Comparison of ENCODE assay signal across 1 cellular context in the genomic region with DNA sequence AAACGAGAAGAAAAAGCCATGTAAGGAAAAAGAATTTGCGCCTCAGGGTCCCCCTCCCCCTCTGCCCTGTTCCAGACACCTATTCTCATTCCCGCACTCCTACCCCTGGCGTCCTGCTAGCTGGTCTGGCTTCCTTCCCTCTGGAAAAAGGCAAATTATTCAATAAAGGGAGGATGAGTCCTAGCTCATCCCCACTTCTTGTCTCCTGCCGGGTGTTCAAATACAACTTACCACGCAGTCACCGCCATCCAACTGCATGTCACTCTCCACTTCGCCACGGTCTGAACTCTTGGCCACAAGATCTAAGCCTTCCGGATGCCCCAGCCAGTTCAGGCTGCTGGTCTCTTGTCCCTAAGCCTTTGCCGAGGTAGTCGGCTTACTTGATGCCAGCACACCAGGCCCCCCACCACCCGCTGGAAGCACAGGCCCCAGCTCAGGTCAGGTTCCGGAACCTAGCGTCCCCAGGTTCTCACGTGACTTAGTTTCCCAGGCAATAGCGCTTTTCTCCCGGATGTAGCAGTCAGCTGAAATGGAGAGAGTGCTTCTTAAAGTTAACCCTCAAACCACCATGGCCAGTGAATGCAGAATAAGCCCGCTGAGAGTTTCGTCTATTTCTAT.
A peak's percentile ranks its signal among the peaks of the same experiment; 100 is the strongest.
TF ChIP-seq lines count a peak whose summit lies in the region.

No MANE protein-coding gene starts in this region.

TF ChIP-seq in HepG2, 621 proteins besides CTCF, POLR2A, EP300 and RAD21 (continued from another document and continues in another):
- TF ChIP-seq REST (IDR thresholded peaks at IDR 0.05; ENCODE audit: borderline replicate concordance in 1 of 2, low read depth in 1 of 2, low read length in 2 of 2) (no peak), ZBTB7A (CRISPR knock-in tag; IDR thresholded peaks at IDR 0.05) (no peak), ZNF660 (CRISPR knock-in tag; IDR thresholded peaks at IDR 0.05; ENCODE audit: borderline replicate concordance, low read depth) (no peak), SATB2 (CRISPR knock-in tag; IDR thresholded peaks at IDR 0.05) (no peak), ZFP91 (CRISPR knock-in tag; IDR thresholded peaks at IDR 0.05; ENCODE audit: borderline replicate concordance) (peak; percentile 75), TFDP1 (CRISPR knock-in tag; IDR thresholded peaks at IDR 0.05; ENCODE audit: borderline replicate concordance) (no peak), SPEN (CRISPR knock-in tag; IDR thresholded peaks at IDR 0.05; ENCODE audit: low read depth) (peak; percentile 59), TBX2 (CRISPR knock-in tag; IDR thresholded peaks at IDR 0.05; ENCODE audit: borderline replicate concordance) (0 out of 2 replicates have a peak, but pooled peaks have one; percentile 24), YEATS2 (CRISPR knock-in tag; IDR thresholded peaks at IDR 0.05; ENCODE audit: borderline replicate concordance) (peak; percentile 57; the same call in 1 of the 2 replicates), PATZ1 (CRISPR knock-in tag; IDR thresholded peaks at IDR 0.05) (peak; percentile 74), SRF (IDR thresholded peaks at IDR 0.05; ENCODE audit: low read depth, low read length) (no peak), NFE2L1 (CRISPR knock-in tag; IDR thresholded peaks at IDR 0.05; ENCODE audit: borderline replicate concordance) (no peak), NR2F6 (IDR thresholded peaks at IDR 0.05) (no peak), NR2F6 (CRISPR knock-in tag; IDR thresholded peaks at IDR 0.05) (no peak), ETV6 (CRISPR knock-in tag; conservative IDR thresholded peaks at IDR 0.05) (no peak), MAZ (IDR thresholded peaks at IDR 0.05; ENCODE audit: borderline replicate concordance, low read depth, low read length) (0 out of 2 replicates have a peak, but pooled peaks have one; percentile 20), MAZ (CRISPR knock-in tag; IDR thresholded peaks at IDR 0.05; ENCODE audit: low read depth) (peak; percentile 43; the same call in 1 of the 2 replicates), IRF2 (CRISPR knock-in tag; IDR thresholded peaks at IDR 0.05) (no peak; the same call in 1 of the 2 replicates), ZNF674 (CRISPR knock-in tag; IDR thresholded peaks at IDR 0.05; ENCODE audit: low read depth) (no peak), TCF7L2 (IDR thresholded peaks at IDR 0.05; ENCODE audit: low read depth, low read length) (no peak), MAF1 (CRISPR knock-in tag; IDR thresholded peaks at IDR 0.05; ENCODE audit: borderline replicate concordance) (no peak), DPF2 (CRISPR knock-in tag; IDR thresholded peaks at IDR 0.05; ENCODE audit: borderline replicate concordance, low read depth) (no peak)
- TF ChIP-seq, protein P1, sequence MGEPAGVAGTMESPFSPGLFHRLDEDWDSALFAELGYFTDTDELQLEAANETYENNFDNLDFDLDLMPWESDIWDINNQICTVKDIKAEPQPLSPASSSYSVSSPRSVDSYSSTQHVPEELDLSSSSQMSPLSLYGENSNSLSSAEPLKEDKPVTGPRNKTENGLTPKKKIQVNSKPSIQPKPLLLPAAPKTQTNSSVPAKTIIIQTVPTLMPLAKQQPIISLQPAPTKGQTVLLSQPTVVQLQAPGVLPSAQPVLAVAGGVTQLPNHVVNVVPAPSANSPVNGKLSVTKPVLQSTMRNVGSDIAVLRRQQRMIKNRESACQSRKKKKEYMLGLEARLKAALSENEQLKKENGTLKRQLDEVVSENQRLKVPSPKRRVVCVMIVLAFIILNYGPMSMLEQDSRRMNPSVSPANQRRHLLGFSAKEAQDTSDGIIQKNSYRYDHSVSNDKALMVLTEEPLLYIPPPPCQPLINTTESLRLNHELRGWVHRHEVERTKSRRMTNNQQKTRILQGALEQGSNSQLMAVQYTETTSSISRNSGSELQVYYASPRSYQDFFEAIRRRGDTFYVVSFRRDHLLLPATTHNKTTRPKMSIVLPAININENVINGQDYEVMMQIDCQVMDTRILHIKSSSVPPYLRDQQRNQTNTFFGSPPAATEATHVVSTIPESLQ (CRISPR knock-in tag; conservative IDR thresholded peaks at IDR 0.05): no peak
- TF ChIP-seq, protein P2, sequence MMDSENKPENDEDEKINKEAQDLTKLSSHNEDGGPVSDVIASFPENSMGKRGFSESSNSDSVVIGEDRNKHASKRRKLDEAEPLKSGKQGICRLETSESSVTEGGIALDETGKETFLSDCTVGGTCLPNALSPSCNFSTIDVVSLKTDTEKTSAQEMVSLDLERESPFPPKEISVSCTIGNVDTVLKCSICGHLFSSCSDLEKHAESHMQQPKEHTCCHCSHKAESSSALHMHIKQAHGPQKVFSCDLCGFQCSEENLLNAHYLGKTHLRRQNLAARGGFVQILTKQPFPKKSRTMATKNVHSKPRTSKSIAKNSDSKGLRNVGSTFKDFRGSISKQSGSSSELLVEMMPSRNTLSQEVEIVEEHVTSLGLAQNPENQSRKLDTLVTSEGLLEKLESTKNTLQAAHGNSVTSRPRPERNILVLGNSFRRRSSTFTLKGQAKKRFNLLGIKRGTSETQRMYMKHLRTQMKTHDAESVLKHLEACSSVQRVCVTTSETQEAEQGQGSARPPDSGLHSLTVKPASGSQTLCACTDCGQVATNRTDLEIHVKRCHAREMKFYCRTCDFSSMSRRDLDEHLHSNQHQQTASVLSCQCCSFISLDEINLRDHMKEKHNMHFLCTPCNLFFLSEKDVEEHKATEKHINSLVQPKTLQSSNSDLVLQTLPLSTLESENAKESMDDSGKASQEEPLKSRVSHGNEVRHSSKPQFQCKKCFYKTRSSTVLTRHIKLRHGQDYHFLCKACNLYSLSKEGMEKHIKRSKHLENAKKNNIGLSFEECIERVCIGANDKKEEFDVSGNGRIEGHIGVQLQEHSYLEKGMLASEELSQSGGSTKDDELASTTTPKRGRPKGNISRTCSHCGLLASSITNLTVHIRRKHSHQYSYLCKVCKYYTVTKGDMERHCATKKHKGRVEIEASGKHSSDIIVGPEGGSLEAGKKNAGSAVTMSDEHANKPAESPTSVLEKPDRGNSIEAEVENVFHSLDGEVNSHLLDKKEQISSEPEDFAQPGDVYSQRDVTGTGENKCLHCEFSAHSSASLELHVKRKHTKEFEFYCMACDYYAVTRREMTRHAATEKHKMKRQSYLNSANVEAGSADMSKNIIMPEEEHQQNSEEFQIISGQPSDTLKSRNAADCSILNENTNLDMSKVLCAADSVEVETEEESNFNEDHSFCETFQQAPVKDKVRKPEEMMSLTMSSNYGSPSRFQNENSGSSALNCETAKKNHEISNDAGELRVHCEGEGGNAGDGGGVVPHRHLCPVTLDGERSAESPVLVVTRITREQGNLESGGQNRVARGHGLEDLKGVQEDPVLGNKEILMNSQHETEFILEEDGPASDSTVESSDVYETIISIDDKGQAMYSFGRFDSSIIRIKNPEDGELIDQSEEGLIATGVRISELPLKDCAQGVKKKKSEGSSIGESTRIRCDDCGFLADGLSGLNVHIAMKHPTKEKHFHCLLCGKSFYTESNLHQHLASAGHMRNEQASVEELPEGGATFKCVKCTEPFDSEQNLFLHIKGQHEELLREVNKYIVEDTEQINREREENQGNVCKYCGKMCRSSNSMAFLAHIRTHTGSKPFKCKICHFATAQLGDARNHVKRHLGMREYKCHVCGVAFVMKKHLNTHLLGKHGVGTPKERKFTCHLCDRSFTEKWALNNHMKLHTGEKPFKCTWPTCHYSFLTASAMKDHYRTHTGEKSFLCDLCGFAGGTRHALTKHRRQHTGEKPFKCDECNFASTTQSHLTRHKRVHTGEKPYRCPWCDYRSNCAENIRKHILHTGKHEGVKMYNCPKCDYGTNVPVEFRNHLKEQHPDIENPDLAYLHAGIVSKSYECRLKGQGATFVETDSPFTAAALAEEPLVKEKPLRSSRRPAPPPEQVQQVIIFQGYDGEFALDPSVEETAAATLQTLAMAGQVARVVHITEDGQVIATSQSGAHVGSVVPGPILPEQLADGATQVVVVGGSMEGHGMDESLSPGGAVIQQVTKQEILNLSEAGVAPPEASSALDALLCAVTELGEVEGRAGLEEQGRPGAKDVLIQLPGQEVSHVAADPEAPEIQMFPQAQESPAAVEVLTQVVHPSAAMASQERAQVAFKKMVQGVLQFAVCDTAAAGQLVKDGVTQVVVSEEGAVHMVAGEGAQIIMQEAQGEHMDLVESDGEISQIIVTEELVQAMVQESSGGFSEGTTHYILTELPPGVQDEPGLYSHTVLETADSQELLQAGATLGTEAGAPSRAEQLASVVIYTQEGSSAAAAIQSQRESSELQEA (CRISPR knock-in tag; IDR thresholded peaks at IDR 0.05; ENCODE audit: not compliant biosample characterization): no peak
- TF ChIP-seq, protein P3, sequence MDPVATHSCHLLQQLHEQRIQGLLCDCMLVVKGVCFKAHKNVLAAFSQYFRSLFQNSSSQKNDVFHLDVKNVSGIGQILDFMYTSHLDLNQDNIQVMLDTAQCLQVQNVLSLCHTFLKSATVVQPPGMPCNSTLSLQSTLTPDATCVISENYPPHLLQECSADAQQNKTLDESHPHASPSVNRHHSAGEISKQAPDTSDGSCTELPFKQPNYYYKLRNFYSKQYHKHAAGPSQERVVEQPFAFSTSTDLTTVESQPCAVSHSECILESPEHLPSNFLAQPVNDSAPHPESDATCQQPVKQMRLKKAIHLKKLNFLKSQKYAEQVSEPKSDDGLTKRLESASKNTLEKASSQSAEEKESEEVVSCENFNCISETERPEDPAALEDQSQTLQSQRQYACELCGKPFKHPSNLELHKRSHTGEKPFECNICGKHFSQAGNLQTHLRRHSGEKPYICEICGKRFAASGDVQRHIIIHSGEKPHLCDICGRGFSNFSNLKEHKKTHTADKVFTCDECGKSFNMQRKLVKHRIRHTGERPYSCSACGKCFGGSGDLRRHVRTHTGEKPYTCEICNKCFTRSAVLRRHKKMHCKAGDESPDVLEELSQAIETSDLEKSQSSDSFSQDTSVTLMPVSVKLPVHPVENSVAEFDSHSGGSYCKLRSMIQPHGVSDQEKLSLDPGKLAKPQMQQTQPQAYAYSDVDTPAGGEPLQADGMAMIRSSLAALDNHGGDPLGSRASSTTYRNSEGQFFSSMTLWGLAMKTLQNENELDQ (CRISPR knock-in tag; IDR thresholded peaks at IDR 0.05; ENCODE audit: borderline replicate concordance): no peak
